12 cellular contexts compared by ENCODE assay signal in genomic region chr5:141879941-141880738, GRCh38. TPM values are rescaled to one million over a fixed set of nuclear protein-coding genes. Genes with fewer than 3 reads are reported as not detected.
A peak's percentile ranks its signal among the peaks of the same experiment; 100 is the strongest.
DNase-seq lines count a peak whose midpoint lies in the region; ATAC-seq and TF ChIP-seq lines count a peak whose summit lies in the region.
"Had no signal": no experiment of that assay in that cellular context is flagged by ENCODE, and none has a peak within 500 bp of the region (broad histone marks: within the 10 kb centered on the region; RNA-seq: fewer than 3 reads in every experiment).

No MANE protein-coding gene starts in this region.

- no peak for DNase-seq in CD4-positive, alpha-beta memory T cell
- DNase-seq in NCI-H1694 treated with DMSO at 0.1 percent for 48 hours (lab: John Stamatoyannopoulos, UW) (peak; percentile 30), esophagus muscularis mucosa (ENCODE audit: extremely low spot score) (peak; percentile 62), neuronal stem cell (ENCODE audit: low spot score) (no peak), LoVo (ENCODE audit: low spot score) (no peak), islet precursor cell (no peak), NCI-H2227 (lab: John Stamatoyannopoulos, UW; ENCODE audit: unreplicated experiment) (no peak)
- DNase-seq: activated T-cell treated with anti-CD3 and anti-CD28 coated beads, Interleukin-2, amount 50 U/mL, for 1 hour; colonic mucosa; stimulated activated naive CD8-positive, alpha-beta T cell treated with anti-CD3 and anti-CD28 coated beads, Interleukin-15, Interleukin-2, amounts not matched to agents 100 U/mL and 50 U/mL, for 24 hours had no signal

- no peak for TF ChIP-seq EP300 in esophagus muscularis mucosa (IDR thresholded peaks at IDR 0.05)

- no peaks in the 10 kb centered on the region for H3K9me3 ChIP-seq in CD4-positive, alpha-beta memory T cell (ENCODE audit: control insufficient read depth in 1 of 2, low read length in 2 of 2)
- no peaks in the 10 kb centered on the region for H3K9me3 ChIP-seq in esophagus muscularis mucosa
- H3K9me3 ChIP-seq in neuronal stem cell (replicated peaks in 1 of 2; ENCODE audit: control insufficient read depth in 2 of 2, insufficient read depth in 1 of 2, low read depth in 1 of 2, low read length in 2 of 2): no peaks in the 10 kb centered on the region
- H3K9me3 ChIP-seq: colonic mucosa had no signal

- no peak overlapping the region for H3K27ac ChIP-seq in CD4-positive, alpha-beta memory T cell (ENCODE audit: low read depth, low read length)
- H3K27ac ChIP-seq in esophagus muscularis mucosa (replicated peaks in 1 of 4): peak overlapping the region in 3 of 4 donors; percentile 44 to 82 (median 46)
- no peak overlapping the region for H3K27ac ChIP-seq in neuronal stem cell (replicated peaks; ENCODE audit: low read length)
- H3K27ac ChIP-seq: colonic mucosa had no signal

- H3K4me1 Mint-ChIP-seq in CD4-positive, alpha-beta memory T cell: peaks cover 20 to 50% (median 29%) of the 10 kb centered on the region in 4 donors

- H3K4me3 ChIP-seq in CD4-positive, alpha-beta memory T cell (ENCODE audit: low read length in 2 of 2): no peak overlapping the region
- H3K4me3 ChIP-seq in esophagus muscularis mucosa: no peak overlapping the region
- H3K4me3 ChIP-seq in neuronal stem cell (ENCODE audit: low read length in 2 of 2): no peak overlapping the region
- H3K4me3 ChIP-seq: colonic mucosa had no signal

- ATAC-seq in GM21737 (IDR thresholded peaks at IDR 0.05; ENCODE audit: unreplicated experiment): no peak

- H2BK5ac ChIP-seq in neuronal stem cell (ENCODE audit: low read length): no peak overlapping the region

- no peak for TF ChIP-seq POLR2A in esophagus muscularis mucosa (IDR thresholded peaks at IDR 0.05; ENCODE audit: low read depth)

- H3K18ac ChIP-seq in neuronal stem cell (ENCODE audit: low read length): peak overlapping the region; percentile 7

- no peaks in the 10 kb centered on the region for H3K36me3 Mint-ChIP-seq in CD4-positive, alpha-beta memory T cell
- H3K36me3 Mint-ChIP-seq: CD8-positive, alpha-beta T cell had no signal

- peak overlapping the region; percentile 35 for H2BK15ac ChIP-seq in neuronal stem cell (ENCODE audit: low read length)

- H3K14ac ChIP-seq in neuronal stem cell (ENCODE audit: low read length): no peak overlapping the region

- peaks cover 54 to 62% of the 10 kb centered on the region in 2 donors for H3K27me3 Mint-ChIP-seq in CD4-positive, alpha-beta memory T cell

- peaks cover 12% of the 10 kb centered on the region for H3K79me1 ChIP-seq in neuronal stem cell (ENCODE audit: low read depth, low read length)

- H3K4me2 ChIP-seq in neuronal stem cell (ENCODE audit: insufficient read depth, low read length, poor library complexity, severe bottlenecking): no peak overlapping the region

- CTCF ChIA-PET in CD4-positive, alpha-beta memory T cell (lab: Charles Lee; ENCODE audit: partially characterized antibody): interaction anchor here (0.7 to 8.4 kb wide), 39 partner anchors 10 to 263 kb away, joined by 3 to 239 read pairs (median 5); partner anchors contain the start of genes DELE1, PCDH12 and RNF14

- H3K9me3 Mint-ChIP-seq in CD4-positive, alpha-beta memory T cell: peaks cover 0 to 3% (median 0%) of the 10 kb centered on the region in 8 donors
- H3K9me3 Mint-ChIP-seq: CD8-positive, alpha-beta T cell had no signal

- H3K36me3 ChIP-seq in CD4-positive, alpha-beta memory T cell (ENCODE audit: insufficient read depth, low read length): no peaks in the 10 kb centered on the region
- H3K36me3 ChIP-seq in esophagus muscularis mucosa (peaks cover 0 to 6% (median 0%) of the 10 kb centered on the region in 4 donors), neuronal stem cell (replicated peaks in 1 of 2; ENCODE audit: control insufficient read depth in 2 of 2, insufficient read depth in 2 of 2, low read length in 2 of 2) (no peaks in the 10 kb centered on the region)
- H3K36me3 ChIP-seq: colonic mucosa had no signal

- peaks cover 56% of the 10 kb centered on the region for H3K27me3 ChIP-seq in CD4-positive, alpha-beta memory T cell (ENCODE audit: insufficient read depth, low read length)
- H3K27me3 ChIP-seq in esophagus muscularis mucosa: peaks cover 0 to 87% (median 48%) of the 10 kb centered on the region in 4 donors
- H3K27me3 ChIP-seq in neuronal stem cell (ENCODE audit: control insufficient read depth in 3 of 3, insufficient read depth in 3 of 3, low read depth in 1 of 3, low read length in 3 of 3): peaks cover 0 to 9% (median 0%) of the 10 kb centered on the region in 3 experiments

- H3K23ac ChIP-seq in neuronal stem cell (ENCODE audit: low read depth, low read length, poor library complexity): no peak overlapping the region

- intact Hi-C loops in CD4-positive, alpha-beta memory T cell (cut with micrococcal nuclease): loop anchor here (1.0 to 5.0 kb wide), 9 partner anchors 31 to 262 kb away; partner anchors contain the start of gene DELE1
- intact Hi-C loops in esophagus muscularis mucosa (cut with DNase I): loop anchor here (1.0 to 2.0 kb wide), 3 partner anchors 81 to 187 kb away; no protein-coding TSS in a partner anchor

- 36% methylated on average over 3 of the region's 7 CpGs for WGBS in esophagus muscularis mucosa
- no CpG with 5 or more reads among the region's 7 CpGs for WGBS in neuronal stem cell (ENCODE audit: extremely low coverage in 2 of 2, insufficient read length in 2 of 2, insufficient replicate concordance in 1 of 2), 2 donors

- no peak overlapping the region for H4K8ac ChIP-seq in neuronal stem cell (ENCODE audit: low read depth, low read length)

- peak overlapping the region; percentile 3 for H2AFZ ChIP-seq in neuronal stem cell (ENCODE audit: low read length)

- peak overlapping the region in 1 of 8 donors; percentile 78 for H3K4me3 Mint-ChIP-seq in CD4-positive, alpha-beta memory T cell

- H2BK120ac ChIP-seq in neuronal stem cell (ENCODE audit: low read depth, low read length): no peak overlapping the region

- POLR2A ChIA-PET in CD4-positive, alpha-beta memory T cell (lab: Charles Lee; ENCODE audit: partially characterized antibody): interaction anchor here (0.8 to 4.6 kb wide), 12 partner anchors 36 to 215 kb away, joined by 3 to 63 read pairs (median 6); partner anchors contain the start of genes DELE1 and RNF14

- H2BK12ac ChIP-seq in neuronal stem cell (ENCODE audit: low read length): no peak overlapping the region

- H4K91ac ChIP-seq in neuronal stem cell (ENCODE audit: low read depth, low read length, poor library complexity): no peak overlapping the region

- peak overlapping the region; percentile 53 for H2AK5ac ChIP-seq in neuronal stem cell (ENCODE audit: low read depth, low read length)

- no peak overlapping the region for H3K9ac ChIP-seq in neuronal stem cell (ENCODE audit: low read depth, low read length, poor library complexity)

- no peak overlapping the region for H3K4ac ChIP-seq in neuronal stem cell (ENCODE audit: low read length)

- peaks cover 40% of the 10 kb centered on the region for H3K4me1 ChIP-seq in CD4-positive, alpha-beta memory T cell (ENCODE audit: insufficient read depth, low read length)
- H3K4me1 ChIP-seq in esophagus muscularis mucosa (peaks cover 63 to 87% (median 85%) of the 10 kb centered on the region in 4 donors), neuronal stem cell (ENCODE audit: control insufficient read depth in 2 of 2, insufficient read depth in 1 of 2, low read depth in 1 of 2, low read length in 2 of 2) (peaks cover 41 to 55% of the 10 kb centered on the region in 2 donors)
- H3K4me1 ChIP-seq: colonic mucosa had no signal

- TF ChIP-seq CTCF in esophagus muscularis mucosa (IDR thresholded peaks at IDR 0.05): no peak

- H3K27ac Mint-ChIP-seq in CD4-positive, alpha-beta memory T cell: peak overlapping the region in 5 of 7 donors; percentile 45 to 61 (median 58)
- H3K27ac Mint-ChIP-seq: CD8-positive, alpha-beta T cell had no signal

RNA-seq across cellular contexts. Expression of gene PCDH1, which starts 1.9 kb away (rescaled TPM):
- not detected for total RNA-seq in CD4-positive, alpha-beta memory T cell
- not detected for polyA plus RNA-seq in CD4-positive, alpha-beta memory T cell
- 10 to 100 TPM; 18.7 to 57.8 (median 38.2) TPM for total RNA-seq in esophagus muscularis mucosa
- 7.6 TPM for polyA plus RNA-seq in neuronal stem cell (2013, experiment 1 of 2)
- 7.7 TPM for polyA plus RNA-seq in neuronal stem cell (2013, experiment 2 of 2)

RNA-seq across cellular contexts. Expression of gene DELE1, which starts 43.5 kb away (rescaled TPM):
- 10 to 100 TPM; 73.2 to 83.1 TPM for total RNA-seq in CD4-positive, alpha-beta memory T cell
- polyA plus RNA-seq in CD4-positive, alpha-beta memory T cell: 10 to 100 TPM; 31.4 to 44.3 TPM
- total RNA-seq in esophagus muscularis mucosa: 10 to 100 TPM; 44.4 to 75.8 (median 49.6) TPM
- polyA plus RNA-seq in neuronal stem cell (2013, experiment 1 of 2): 40.3 TPM
- 38.7 TPM for polyA plus RNA-seq in neuronal stem cell (2013, experiment 2 of 2)

Comparison
In these comparisons a context has a peak if more than half of its experiments do, and no peak if none do; other contexts are left out.
1. DNase-seq: peak in NCI-H1694 treated with DMSO at 0.1 percent for 48 hours (single experiment) and esophagus muscularis mucosa (single experiment); none in CD4-positive, alpha-beta memory T cell (0 of 5), neuronal stem cell (single experiment), LoVo (single experiment), islet precursor cell (single experiment) and NCI-H2227 (single experiment).
2. H3K27ac ChIP-seq: peak in esophagus muscularis mucosa (3 of 4); none in CD4-positive, alpha-beta memory T cell (single experiment) and neuronal stem cell (single experiment).
3. RNA of gene PCDH1, which starts 1.9 kb away (total RNA-seq): 18.7 to 57.8 TPM in esophagus muscularis mucosa; not detected in CD4-positive, alpha-beta memory T cell; every median in the first group is over 10 times any median in the second.